Comparison of ENCODE assay signal across 29 cellular contexts in the genomic region with DNA sequence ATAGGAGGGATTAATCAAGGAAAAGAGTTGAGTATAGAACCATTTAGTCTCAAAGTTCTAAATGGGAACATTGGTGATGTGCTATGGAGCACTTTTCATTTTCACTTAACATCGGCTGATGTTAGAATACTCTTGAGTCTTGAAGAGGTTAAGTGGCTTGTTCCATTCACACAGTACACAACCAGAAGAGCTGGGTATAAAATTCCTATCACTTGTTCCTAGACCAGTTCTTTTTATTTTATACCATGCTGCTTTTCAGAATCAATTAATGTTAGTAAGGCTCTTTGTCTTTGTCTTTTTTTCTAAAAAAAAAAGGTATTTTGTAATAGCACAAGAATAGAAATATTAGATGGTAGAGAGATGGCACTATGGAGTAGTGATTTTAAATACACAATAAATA. TPM values are rescaled to one million over a fixed set of nuclear protein-coding genes. Genes with fewer than 3 reads are reported as not detected.
A peak's percentile ranks its signal among the peaks of the same experiment; 100 is the strongest.
DNase-seq lines count a peak whose midpoint lies in the region; ATAC-seq, FAIRE-seq and TF ChIP-seq lines count a peak whose summit lies in the region.
"Had no signal": no experiment of that assay in that cellular context is flagged by ENCODE, and none has a peak within 500 bp of the region (broad histone marks: within the 10 kb centered on the region; RNA-seq: fewer than 3 reads in every experiment).

No MANE protein-coding gene starts in this region.

- no peak for FAIRE-seq in HepG2 (lab: Jason Lieb, UNC)
- FAIRE-seq: GM12878, GM12892, GM18507 had no signal

- in situ Hi-C loops in HepG2 (cut with HindIII; ENCODE audit: extremely low pct_ligation_motif_present, low pct_unique_long_range_greater_than_20kb) = no loop called here

- WGBS in HepG2 (ENCODE audit: low lambda C conversion rate) = 100% methylated on average over 1 of the region's 1 CpG
- WGBS in right lobe of liver (ENCODE audit: insufficient coverage, low coverage, low lambda C conversion rate, missing lambda C conversion rate) = 89% methylated on average over 1 of the region's 1 CpG

- POLR2A ChIA-PET in HepG2 (lab: Yijun Ruan, JAX) = no interaction called here

- H3K27me3 ChIP-seq in HepG2 (ENCODE audit: control insufficient read depth in 1 of 2, insufficient read depth in 2 of 2, low read length in 2 of 2) (no peaks in the 10 kb centered on the region), right lobe of liver (no peaks in the 10 kb centered on the region), osteoblast (ENCODE audit: insufficient read depth, low read length) (no peaks in the 10 kb centered on the region)
- H3K27me3 ChIP-seq: BLaER1 had no signal

- H3K4me3 ChIP-seq in HepG2 (replicated peaks in 1 of 3; ENCODE audit: insufficient read depth in 1 of 3, low read depth in 2 of 3, low read length in 3 of 3) (no peak overlapping the region), right lobe of liver (no peak overlapping the region), osteoblast (ENCODE audit: insufficient read depth, low read length) (no peak overlapping the region)
- H3K4me3 ChIP-seq: BLaER1, GM12878 had no signal

- H3K4me1 ChIP-seq in HepG2 (ENCODE audit: insufficient read depth, low read length) = peaks cover 4% of the 10 kb centered on the region
- H3K4me1 ChIP-seq in right lobe of liver = no peaks in the 10 kb centered on the region
- peaks cover 45% of the 10 kb centered on the region for H3K4me1 ChIP-seq in osteoblast (ENCODE audit: insufficient read depth, low read length)
- H3K4me1 ChIP-seq: BE2C, BLaER1 had no signal

- no peak overlapping the region for H3K27ac ChIP-seq in HepG2 (ENCODE audit: extremely low read length, insufficient read depth, low read length)
- H3K27ac ChIP-seq in right lobe of liver = no peak overlapping the region
- H3K27ac ChIP-seq in osteoblast (ENCODE audit: low read depth, low read length) = peak overlapping the region; percentile 70
- H3K27ac ChIP-seq: 22Rv1, BLaER1 had no signal

- DNase-seq in HepG2 (ENCODE audit: low spot score) = no peak
- no peak for DNase-seq in right lobe of liver
- DNase-seq in osteoblast (ENCODE audit: insufficient read length, low spot score, missing footprints) = no peak
- DNase-seq: ACHN; BE2C; C1 segment of cervical spinal cord; CD4-positive, alpha-beta memory T cell; CD4-positive, CD25-positive, alpha-beta regulatory T cell; CD8-positive, alpha-beta memory T cell; COR-L47; DMS 273 treated with DMSO at 0.1 percent for 48 hours; DMS153; DMS53; DMS79; DND-41; EL; GDM1 had no signal

- intact Hi-C loops in HepG2 (cut with micrococcal nuclease; ENCODE audit: unreplicated experiment) = loop anchor here (10.0 kb wide), 1 partner anchor 138 kb away; no protein-coding TSS in a partner anchor
- intact Hi-C loops in right lobe of liver (cut with DNase I) = no loop called here

- CTCF ChIA-PET in HepG2 (lab: Yijun Ruan, JAX; ENCODE audit: low intra/inter-chr PET ratio, low total read pairs) = no interaction called here

- no peaks in the 10 kb centered on the region for H3K36me3 ChIP-seq in HepG2 (replicated peaks in 1 of 2; ENCODE audit: control insufficient read depth in 1 of 2, insufficient read depth in 2 of 2, low read length in 2 of 2)
- no peaks in the 10 kb centered on the region for H3K36me3 ChIP-seq in right lobe of liver
- H3K36me3 ChIP-seq in osteoblast (ENCODE audit: insufficient read depth, low read length) = no peaks in the 10 kb centered on the region
- H3K36me3 ChIP-seq: BE2C, BLaER1 had no signal

- ATAC-seq in HepG2 (no peak), right lobe of liver (no peak), HG02623 (IDR thresholded peaks at IDR 0.05; ENCODE audit: unreplicated experiment) (no peak)
- ATAC-seq: GM12878 had no signal

- BruUV-seq in HepG2 (replicated peaks; lab: Mats Ljungman, UMichigan) = no TSS peak

- TF ChIP-seq CTCF in HepG2 (CRISPR knock-in tag; IDR thresholded peaks at IDR 0.05) (no peak), right lobe of liver (IDR thresholded peaks at IDR 0.05) (no peak), osteoblast (IDR thresholded peaks at IDR 0.05; ENCODE audit: extremely low read depth, low read depth, low read length) (no peak)

- TF ChIP-seq EP300 in HepG2 (IDR thresholded peaks at IDR 0.05; ENCODE audit: low read depth in 2 of 2, low read length in 2 of 2) (no peak), HepG2 (CRISPR knock-in tag; IDR thresholded peaks at IDR 0.05; ENCODE audit: borderline replicate concordance) (no peak)

- no peak overlapping the region for H3K4me2 ChIP-seq in HepG2 (ENCODE audit: low read depth, low read length)
- no peak overlapping the region for H3K4me2 ChIP-seq in osteoblast (ENCODE audit: insufficient read depth, low read length)
- H3K4me2 ChIP-seq: BLaER1 had no signal

- no peak overlapping the region for H3K9ac ChIP-seq in HepG2 (ENCODE audit: insufficient read depth, low read depth, low read length)
- H3K9ac ChIP-seq: BLaER1 had no signal

- no peak for TF ChIP-seq RAD21 in HepG2 (CRISPR knock-in tag; IDR thresholded peaks at IDR 0.05)

- peaks cover 11% of the 10 kb centered on the region for H3K9me3 ChIP-seq in HepG2 (ENCODE audit: low read length)
- H3K9me3 ChIP-seq in right lobe of liver = no peaks in the 10 kb centered on the region
- no peaks in the 10 kb centered on the region for H3K9me3 ChIP-seq in osteoblast (ENCODE audit: low read depth, low read length)
- H3K9me3 ChIP-seq: BE2C had no signal

- no peaks in the 10 kb centered on the region for H4K20me1 ChIP-seq in HepG2 (ENCODE audit: insufficient read depth, low read length)
- no peaks in the 10 kb centered on the region for H4K20me1 ChIP-seq in osteoblast (ENCODE audit: insufficient read depth, low read length)
- H4K20me1 ChIP-seq: BLaER1 had no signal

- H2AFZ ChIP-seq in HepG2 (ENCODE audit: low read length) = no peak overlapping the region
- no peak overlapping the region for H2AFZ ChIP-seq in osteoblast (ENCODE audit: low read length)

- TF ChIP-seq POLR2A in HepG2 (IDR thresholded peaks at IDR 0.05; ENCODE audit: insufficient read depth in 1 of 2, low read depth in 2 of 2, low read length in 2 of 2) (no peak), right lobe of liver (IDR thresholded peaks at IDR 0.05) (no peak)

- H3K79me2 ChIP-seq in HepG2 (ENCODE audit: insufficient read depth, low read length) (no peaks in the 10 kb centered on the region), osteoblast (ENCODE audit: insufficient read depth, low read length) (peaks cover 5% of the 10 kb centered on the region)

RNA-seq across cellular contexts. Expression of gene KRTAP1-1, which starts 1.7 kb away (rescaled TPM):
- not detected in 2 replicates for total RNA-seq in HepG2 (2016; rRNA removed; fragmentation: Illumina TruSeq; extraction: Trizol)
- total RNA-seq in HepG2 (2016; cell fraction: cytosol; rRNA removed; fragmentation: Illumina TruSeq; extraction: Trizol; ENCODE audit: low read depth) = not detected in 2 replicates
- total RNA-seq in HepG2 (2016; cell fraction: insoluble cytoplasmic fraction; rRNA removed; fragmentation: Illumina TruSeq; extraction: Trizol) = not detected in 2 replicates
- total RNA-seq in HepG2 (2016; cell fraction: membrane; rRNA removed; fragmentation: Illumina TruSeq; extraction: Trizol) = not detected in 2 replicates
- total RNA-seq in HepG2 (2016; cell fraction: nucleus; rRNA removed; fragmentation: Illumina TruSeq; extraction: Trizol) = not detected in 2 replicates
- not detected in 2 replicates for polyA plus RNA-seq in HepG2 (2011; rRNA removed)
- polyA plus RNA-seq in HepG2 (2011; cell fraction: cytosol; rRNA removed) = 0.07 and 0.08 TPM in 2 replicates
- not detected in 2 replicates for polyA plus RNA-seq in HepG2 (2011; cell fraction: nucleus; rRNA removed)
- polyA plus RNA-seq in HepG2 (2012) = not detected in 2 replicates
- polyA plus RNA-seq in HepG2 (2016; cell fraction: cytosol; fragmentation: Illumina TruSeq; extraction: Trizol; ENCODE audit: low read depth) = not detected in 2 replicates
- not detected in 2 replicates for polyA plus RNA-seq in HepG2 (2016; cell fraction: insoluble cytoplasmic fraction; fragmentation: Illumina TruSeq; extraction: Trizol; ENCODE audit: low read depth)
- polyA plus RNA-seq in HepG2 (2016; cell fraction: membrane; fragmentation: Illumina TruSeq; extraction: Trizol; ENCODE audit: low read depth) = not detected in 2 replicates
- not detected in 2 replicates for polyA plus RNA-seq in HepG2 (2016; cell fraction: nucleus; fragmentation: Illumina TruSeq; extraction: Trizol; ENCODE audit: insufficient read depth, low read depth)
- polyA minus RNA-seq in HepG2 (2011; rRNA and poly(A)+ RNA removed; ENCODE audit: low replicate concordance) = 0.28 TPM in 1 of 2 replicates, not detected in the other
- polyA minus RNA-seq in HepG2 (2011; cell fraction: cytosol; rRNA and poly(A)+ RNA removed) = not detected in 2 replicates
- not detected in 2 replicates for polyA minus RNA-seq in HepG2 (2011; cell fraction: nucleus; rRNA and poly(A)+ RNA removed)
- total RNA-seq in right lobe of liver = not detected
- 2.2 and 2.4 TPM in 2 replicates for total RNA-seq in osteoblast
- total RNA-seq: A172; A673; CD4-positive, alpha-beta memory T cell; CD4-positive, CD25-positive, alpha-beta regulatory T cell; CD8-positive, alpha-beta memory T cell; Daoy; G401; GM12878 had no signal
- polyA plus RNA-seq: CD14-positive monocyte; CD4-positive, alpha-beta memory T cell; CD4-positive, CD25-positive, alpha-beta regulatory T cell; CD8-positive, alpha-beta memory T cell; GM12878 had no signal

RNA-seq across cellular contexts. Expression of gene KRTAP2-1, which starts 4.2 kb away (rescaled TPM):
- total RNA-seq in HepG2 (2016; rRNA removed; fragmentation: Illumina TruSeq; extraction: Trizol) (not detected in 2 replicates), right lobe of liver (not detected), osteoblast (not detected in 2 replicates)
- total RNA-seq in HepG2 (2016; cell fraction: cytosol; rRNA removed; fragmentation: Illumina TruSeq; extraction: Trizol; ENCODE audit: low read depth) = not detected in 2 replicates
- not detected in 2 replicates for total RNA-seq in HepG2 (2016; cell fraction: insoluble cytoplasmic fraction; rRNA removed; fragmentation: Illumina TruSeq; extraction: Trizol)
- not detected in 2 replicates for total RNA-seq in HepG2 (2016; cell fraction: membrane; rRNA removed; fragmentation: Illumina TruSeq; extraction: Trizol)
- not detected in 2 replicates for total RNA-seq in HepG2 (2016; cell fraction: nucleus; rRNA removed; fragmentation: Illumina TruSeq; extraction: Trizol)
- polyA plus RNA-seq in HepG2 (2011; rRNA removed) = not detected in 2 replicates
- polyA plus RNA-seq in HepG2 (2011; cell fraction: cytosol; rRNA removed) = 0.10 TPM in 1 of 2 replicates, not detected in the other
- polyA plus RNA-seq in HepG2 (2011; cell fraction: nucleus; rRNA removed) = 0.21 TPM in 1 of 2 replicates, not detected in the other
- polyA plus RNA-seq in HepG2 (2012) = not detected in 2 replicates
- polyA plus RNA-seq in HepG2 (2016; cell fraction: cytosol; fragmentation: Illumina TruSeq; extraction: Trizol; ENCODE audit: low read depth) = not detected in 2 replicates
- polyA plus RNA-seq in HepG2 (2016; cell fraction: insoluble cytoplasmic fraction; fragmentation: Illumina TruSeq; extraction: Trizol; ENCODE audit: low read depth) = not detected in 2 replicates
- not detected in 2 replicates for polyA plus RNA-seq in HepG2 (2016; cell fraction: membrane; fragmentation: Illumina TruSeq; extraction: Trizol; ENCODE audit: low read depth)
- not detected in 2 replicates for polyA plus RNA-seq in HepG2 (2016; cell fraction: nucleus; fragmentation: Illumina TruSeq; extraction: Trizol; ENCODE audit: insufficient read depth, low read depth)
- polyA minus RNA-seq in HepG2 (2011; rRNA and poly(A)+ RNA removed; ENCODE audit: low replicate concordance) = not detected in 2 replicates
- polyA minus RNA-seq in HepG2 (2011; cell fraction: cytosol; rRNA and poly(A)+ RNA removed) = not detected in 2 replicates
- not detected in 2 replicates for polyA minus RNA-seq in HepG2 (2011; cell fraction: nucleus; rRNA and poly(A)+ RNA removed)
- total RNA-seq: A172; A673; CD4-positive, alpha-beta memory T cell; CD4-positive, CD25-positive, alpha-beta regulatory T cell; CD8-positive, alpha-beta memory T cell; Daoy; G401; GM12878 had no signal
- polyA plus RNA-seq: AG04450; CD14-positive monocyte; CD4-positive, alpha-beta memory T cell; CD4-positive, CD25-positive, alpha-beta regulatory T cell; CD8-positive, alpha-beta memory T cell; GM12878 had no signal

RNA-seq across cellular contexts. Expression of gene KRTAP1-3, which starts 8.3 kb away (rescaled TPM):
- total RNA-seq in HepG2 (2016; rRNA removed; fragmentation: Illumina TruSeq; extraction: Trizol) = not detected in 2 replicates
- not detected in 2 replicates for total RNA-seq in HepG2 (2016; cell fraction: cytosol; rRNA removed; fragmentation: Illumina TruSeq; extraction: Trizol; ENCODE audit: low read depth)
- total RNA-seq in HepG2 (2016; cell fraction: insoluble cytoplasmic fraction; rRNA removed; fragmentation: Illumina TruSeq; extraction: Trizol) = not detected in 2 replicates
- total RNA-seq in HepG2 (2016; cell fraction: membrane; rRNA removed; fragmentation: Illumina TruSeq; extraction: Trizol) = not detected in 2 replicates
- total RNA-seq in HepG2 (2016; cell fraction: nucleus; rRNA removed; fragmentation: Illumina TruSeq; extraction: Trizol) = not detected in 2 replicates
- polyA plus RNA-seq in HepG2 (2011; rRNA removed) = not detected in 2 replicates
- polyA plus RNA-seq in HepG2 (2011; cell fraction: cytosol; rRNA removed) = not detected in 2 replicates
- polyA plus RNA-seq in HepG2 (2011; cell fraction: nucleus; rRNA removed) = not detected in 2 replicates
- not detected in 2 replicates for polyA plus RNA-seq in HepG2 (2012)
- polyA plus RNA-seq in HepG2 (2016; cell fraction: cytosol; fragmentation: Illumina TruSeq; extraction: Trizol; ENCODE audit: low read depth) = not detected in 2 replicates
- polyA plus RNA-seq in HepG2 (2016; cell fraction: insoluble cytoplasmic fraction; fragmentation: Illumina TruSeq; extraction: Trizol; ENCODE audit: low read depth) = not detected in 2 replicates
- polyA plus RNA-seq in HepG2 (2016; cell fraction: membrane; fragmentation: Illumina TruSeq; extraction: Trizol; ENCODE audit: low read depth) = not detected in 2 replicates
- not detected in 2 replicates for polyA plus RNA-seq in HepG2 (2016; cell fraction: nucleus; fragmentation: Illumina TruSeq; extraction: Trizol; ENCODE audit: insufficient read depth, low read depth)
- polyA minus RNA-seq in HepG2 (2011; rRNA and poly(A)+ RNA removed; ENCODE audit: low replicate concordance) = not detected in 2 replicates
- not detected in 2 replicates for polyA minus RNA-seq in HepG2 (2011; cell fraction: cytosol; rRNA and poly(A)+ RNA removed)
- polyA minus RNA-seq in HepG2 (2011; cell fraction: nucleus; rRNA and poly(A)+ RNA removed) = not detected in 2 replicates
- not detected for total RNA-seq in right lobe of liver
- total RNA-seq in osteoblast = not detected in 2 replicates
- total RNA-seq: A172; A673; CD4-positive, alpha-beta memory T cell; CD4-positive, CD25-positive, alpha-beta regulatory T cell; CD8-positive, alpha-beta memory T cell; Daoy; G401; GM12878 had no signal
- polyA plus RNA-seq: AG04450; CD14-positive monocyte; CD4-positive, alpha-beta memory T cell; CD4-positive, CD25-positive, alpha-beta regulatory T cell; CD8-positive, alpha-beta memory T cell; GM12878 had no signal

RNA-seq across cellular contexts. Expression of gene KRTAP2-2, which starts 12.1 kb away (rescaled TPM):
- total RNA-seq in HepG2 (2016; rRNA removed; fragmentation: Illumina TruSeq; extraction: Trizol) (not detected in 2 replicates), right lobe of liver (not detected), osteoblast (not detected in 2 replicates)
- total RNA-seq in HepG2 (2016; cell fraction: cytosol; rRNA removed; fragmentation: Illumina TruSeq; extraction: Trizol; ENCODE audit: low read depth) = not detected in 2 replicates
- total RNA-seq in HepG2 (2016; cell fraction: insoluble cytoplasmic fraction; rRNA removed; fragmentation: Illumina TruSeq; extraction: Trizol) = not detected in 2 replicates
- not detected in 2 replicates for total RNA-seq in HepG2 (2016; cell fraction: membrane; rRNA removed; fragmentation: Illumina TruSeq; extraction: Trizol)
- total RNA-seq in HepG2 (2016; cell fraction: nucleus; rRNA removed; fragmentation: Illumina TruSeq; extraction: Trizol) = not detected in 2 replicates
- polyA plus RNA-seq in HepG2 (2011; rRNA removed) = not detected in 2 replicates
- polyA plus RNA-seq in HepG2 (2011; cell fraction: cytosol; rRNA removed) = not detected in 2 replicates
- 0.32 TPM in 1 of 2 replicates, not detected in the other for polyA plus RNA-seq in HepG2 (2011; cell fraction: nucleus; rRNA removed)
- polyA plus RNA-seq in HepG2 (2012) = not detected in 2 replicates
- polyA plus RNA-seq in HepG2 (2016; cell fraction: cytosol; fragmentation: Illumina TruSeq; extraction: Trizol; ENCODE audit: low read depth) = not detected in 2 replicates
- polyA plus RNA-seq in HepG2 (2016; cell fraction: insoluble cytoplasmic fraction; fragmentation: Illumina TruSeq; extraction: Trizol; ENCODE audit: low read depth) = not detected in 2 replicates
- polyA plus RNA-seq in HepG2 (2016; cell fraction: membrane; fragmentation: Illumina TruSeq; extraction: Trizol; ENCODE audit: low read depth) = not detected in 2 replicates
- polyA plus RNA-seq in HepG2 (2016; cell fraction: nucleus; fragmentation: Illumina TruSeq; extraction: Trizol; ENCODE audit: insufficient read depth, low read depth) = not detected in 2 replicates
- not detected in 2 replicates for polyA minus RNA-seq in HepG2 (2011; rRNA and poly(A)+ RNA removed; ENCODE audit: low replicate concordance)
- polyA minus RNA-seq in HepG2 (2011; cell fraction: cytosol; rRNA and poly(A)+ RNA removed) = not detected in 2 replicates
- polyA minus RNA-seq in HepG2 (2011; cell fraction: nucleus; rRNA and poly(A)+ RNA removed) = not detected in 2 replicates
- total RNA-seq: A172; A673; CD4-positive, alpha-beta memory T cell; CD4-positive, CD25-positive, alpha-beta regulatory T cell; CD8-positive, alpha-beta memory T cell; Daoy; G401; GM12878 had no signal
- polyA plus RNA-seq: AG04450; CD14-positive monocyte; CD4-positive, alpha-beta memory T cell; CD4-positive, CD25-positive, alpha-beta regulatory T cell; CD8-positive, alpha-beta memory T cell; GM12878 had no signal

RNA-seq across cellular contexts. Expression of gene KRTAP1-4, which starts 13.0 kb away (rescaled TPM):
- total RNA-seq in HepG2 (2016; rRNA removed; fragmentation: Illumina TruSeq; extraction: Trizol) (not detected in 2 replicates), right lobe of liver (not detected), osteoblast (not detected in 2 replicates)
- not detected in 2 replicates for total RNA-seq in HepG2 (2016; cell fraction: cytosol; rRNA removed; fragmentation: Illumina TruSeq; extraction: Trizol; ENCODE audit: low read depth)
- not detected in 2 replicates for total RNA-seq in HepG2 (2016; cell fraction: insoluble cytoplasmic fraction; rRNA removed; fragmentation: Illumina TruSeq; extraction: Trizol)
- total RNA-seq in HepG2 (2016; cell fraction: membrane; rRNA removed; fragmentation: Illumina TruSeq; extraction: Trizol) = not detected in 2 replicates
- not detected in 2 replicates for total RNA-seq in HepG2 (2016; cell fraction: nucleus; rRNA removed; fragmentation: Illumina TruSeq; extraction: Trizol)
- not detected in 2 replicates for polyA plus RNA-seq in HepG2 (2011; rRNA removed)
- polyA plus RNA-seq in HepG2 (2011; cell fraction: cytosol; rRNA removed) = not detected in 2 replicates
- polyA plus RNA-seq in HepG2 (2011; cell fraction: nucleus; rRNA removed) = not detected in 2 replicates
- not detected in 2 replicates for polyA plus RNA-seq in HepG2 (2012)
- not detected in 2 replicates for polyA plus RNA-seq in HepG2 (2016; cell fraction: cytosol; fragmentation: Illumina TruSeq; extraction: Trizol; ENCODE audit: low read depth)
- not detected in 2 replicates for polyA plus RNA-seq in HepG2 (2016; cell fraction: insoluble cytoplasmic fraction; fragmentation: Illumina TruSeq; extraction: Trizol; ENCODE audit: low read depth)
- polyA plus RNA-seq in HepG2 (2016; cell fraction: membrane; fragmentation: Illumina TruSeq; extraction: Trizol; ENCODE audit: low read depth) = not detected in 2 replicates
- polyA plus RNA-seq in HepG2 (2016; cell fraction: nucleus; fragmentation: Illumina TruSeq; extraction: Trizol; ENCODE audit: insufficient read depth, low read depth) = not detected in 2 replicates
- not detected in 2 replicates for polyA minus RNA-seq in HepG2 (2011; rRNA and poly(A)+ RNA removed; ENCODE audit: low replicate concordance)
- not detected in 2 replicates for polyA minus RNA-seq in HepG2 (2011; cell fraction: cytosol; rRNA and poly(A)+ RNA removed)
- polyA minus RNA-seq in HepG2 (2011; cell fraction: nucleus; rRNA and poly(A)+ RNA removed) = not detected in 2 replicates
- total RNA-seq: A172; A673; CD4-positive, alpha-beta memory T cell; CD4-positive, CD25-positive, alpha-beta regulatory T cell; CD8-positive, alpha-beta memory T cell; Daoy; G401; GM12878 had no signal
- polyA plus RNA-seq: AG04450; CD14-positive monocyte; CD4-positive, alpha-beta memory T cell; CD4-positive, CD25-positive, alpha-beta regulatory T cell; CD8-positive, alpha-beta memory T cell; GM12878 had no signal
